ENCODE assay signal across 16 cellular contexts in genomic region chr11:72221386-72221785, GRCh38. TPM values are rescaled to one million over a fixed set of nuclear protein-coding genes. Genes with fewer than 3 reads are reported as not detected.
DNase-seq lines count a peak whose midpoint lies in the region; ATAC-seq, FAIRE-seq and TF ChIP-seq lines count a peak whose summit lies in the region.
"Had no signal": no experiment of that assay in that cellular context is flagged by ENCODE, and none has a peak within 500 bp of the region (broad histone marks: within the 10 kb centered on the region; RNA-seq: fewer than 3 reads in every experiment).

No MANE protein-coding gene starts in this region.

- no peak overlapping the region for H4K5ac ChIP-seq in H1 (ENCODE audit: insufficient read length, low read depth, low read length)

- no peak overlapping the region for H2AFZ ChIP-seq in H1 (ENCODE audit: low read length)

- CTCF ChIA-PET in H1 (lab: Charles Lee; ENCODE audit: partially characterized antibody): interaction anchor here (0.9 to 2.1 kb wide), 7 partner anchors 9 to 106 kb away, joined by 3 to 9 read pairs (median 4); no protein-coding TSS in a partner anchor

- peaks cover 74% of the 10 kb centered on the region for H3K4me1 Mint-ChIP-seq in stimulated activated memory B cell treated with anti-CD40 and anti-IgM and Interleukin-4, amounts not matched to agents 10 μg/mL and 1 μg/mL and 100 μg/mL, for 72 hours

- no peak for ATAC-seq in stimulated activated memory B cell treated with anti-CD40 and anti-IgM and Interleukin-4, amounts not matched to agents 10 μg/mL and 1 μg/mL and 100 μg/mL, for 72 hours
- no peak for ATAC-seq in HG02981 (IDR thresholded peaks at IDR 0.05; ENCODE audit: unreplicated experiment)
- ATAC-seq: esophagus mucosa, lower lobe of right lung had no signal

- TF ChIP-seq CTCF in H1 (IDR thresholded peaks at IDR 0.05; ENCODE audit: control extremely low read depth in 1 of 3, insufficient read depth in 1 of 3, low read depth in 1 of 3, low read length in 3 of 3): no peak

- no peak overlapping the region for H3K23ac ChIP-seq in H1 (ENCODE audit: insufficient read length)

- H3K4me2 ChIP-seq in H1 (ENCODE audit: insufficient read depth in 1 of 2, low read depth in 2 of 2, low read length in 2 of 2): no peak overlapping the region

- H3K36me3 ChIP-seq in H1 (ENCODE audit: control insufficient read depth in 2 of 4, insufficient read depth in 4 of 4, low read length in 3 of 4): no peaks in the 10 kb centered on the region
- 0 out of 2 replicates have a peak, but pooled peaks cover 2% of the 10 kb centered on the region for H3K36me3 ChIP-seq in SJCRH30
- H3K36me3 ChIP-seq: lower lobe of right lung, uterus had no signal

- peaks cover 15% of the 10 kb centered on the region for H3K23me2 ChIP-seq in H1 (ENCODE audit: low read depth, low read length)

- H3K27me3 Mint-ChIP-seq in stimulated activated memory B cell treated with anti-CD40 and anti-IgM and Interleukin-4, amounts not matched to agents 10 μg/mL and 1 μg/mL and 100 μg/mL, for 72 hours: no peaks in the 10 kb centered on the region

- H4K8ac ChIP-seq in H1 (ENCODE audit: extremely low read depth, insufficient read depth, low read length): no peak overlapping the region

- H3K9me3 Mint-ChIP-seq in stimulated activated memory B cell treated with anti-CD40 and anti-IgM and Interleukin-4, amounts not matched to agents 10 μg/mL and 1 μg/mL and 100 μg/mL, for 72 hours: no peaks in the 10 kb centered on the region
- H3K9me3 Mint-ChIP-seq: activated naive CD4-positive, alpha-beta T cell treated with anti-CD3 and anti-CD28 coated beads, Interleukin-2, amount 50 U/mL, for 24 hours had no signal

- no peak overlapping the region for H2BK120ac ChIP-seq in H1 (replicated peaks; ENCODE audit: low read depth, low read length)

- POLR2A ChIA-PET in H1 (lab: Charles Lee; ENCODE audit: partially characterized antibody): interaction anchor here (0.9 to 9.9 kb wide), 3 partner anchors 13 to 22 kb away, joined by 4 to 160 read pairs (median 15); partner anchors contain the start of gene PHOX2A

- no peak overlapping the region for H2BK5ac ChIP-seq in H1 (ENCODE audit: low read depth, low read length)

- H3K4me1 ChIP-seq in H1 (replicated peaks in 1 of 4; ENCODE audit: control insufficient read depth in 3 of 4, insufficient read depth in 4 of 4, low read length in 3 of 4): peaks cover 10 to 11% (median 11%) of the 10 kb centered on the region in 4 experiments; a peak in 6 of 7 replicates
- peaks cover 9% of the 10 kb centered on the region for H3K4me1 ChIP-seq in SJCRH30

- H3K4me3 Mint-ChIP-seq in stimulated activated memory B cell treated with anti-CD40 and anti-IgM and Interleukin-4, amounts not matched to agents 10 μg/mL and 1 μg/mL and 100 μg/mL, for 72 hours: peak overlapping the region; percentile 59

- H3K79me2 ChIP-seq in H1 (ENCODE audit: control insufficient read depth in 1 of 2, insufficient read depth in 2 of 2, low read length in 2 of 2): peaks cover 0 to 11% of the 10 kb centered on the region in 2 experiments; a peak in 2 of 4 replicates

- peaks cover 0 to 3% of the 10 kb centered on the region in 2 experiments for H4K20me1 ChIP-seq in H1 (replicated peaks in 1 of 2; ENCODE audit: control insufficient read depth in 1 of 2, insufficient read depth in 2 of 2, low read length in 2 of 2)

- H3K18ac ChIP-seq in H1 (ENCODE audit: extremely low read depth, low read length): no peak overlapping the region; the same call in 1 of the 2 replicates

- TF ChIP-seq RAD21 in H1 (IDR thresholded peaks at IDR 0.05 in 1 of 2, conservative IDR thresholded peaks at IDR 0.05 in 1 of 2; ENCODE audit: low read depth in 2 of 2, low read length in 2 of 2): no peak

- no peak overlapping the region for H3K4me3 ChIP-seq in H1 (ENCODE audit: extremely low read depth in 1 of 4, insufficient read depth in 2 of 4, low read depth in 3 of 4, low read length in 4 of 4)
- no peak overlapping the region for H3K4me3 ChIP-seq in SJCRH30
- H3K4me3 ChIP-seq: lower lobe of right lung, uterus had no signal

- no peak overlapping the region for H2BK12ac ChIP-seq in H1 (ENCODE audit: low read depth, low read length)

- no peak overlapping the region for H4K91ac ChIP-seq in H1 (replicated peaks; ENCODE audit: insufficient read length, low read length)

- no peak overlapping the region for H3K56ac ChIP-seq in H1 (replicated peaks; ENCODE audit: insufficient read length, low read depth, low read length)

- H2AK5ac ChIP-seq in H1 (ENCODE audit: low read depth, low read length): no peak overlapping the region

- H3K27me3 ChIP-seq in H1 (replicated peaks in 1 of 4; ENCODE audit: control insufficient read depth in 3 of 4, extremely low read depth in 1 of 4, insufficient read depth in 3 of 4, low read length in 3 of 4) (no peaks in the 10 kb centered on the region; a peak in 2 of 7 replicates), SJCRH30 (no peaks in the 10 kb centered on the region)
- H3K27me3 ChIP-seq: uterus had no signal

- no peaks in the 10 kb centered on the region for H3K36me3 Mint-ChIP-seq in stimulated activated memory B cell treated with anti-CD40 and anti-IgM and Interleukin-4, amounts not matched to agents 10 μg/mL and 1 μg/mL and 100 μg/mL, for 72 hours
- H3K36me3 Mint-ChIP-seq: activated naive CD4-positive, alpha-beta T cell treated with anti-CD3 and anti-CD28 coated beads, Interleukin-2, amount 50 U/mL, for 24 hours had no signal

- H3K79me1 ChIP-seq in H1 (ENCODE audit: low read depth, low read length): peaks cover 3% of the 10 kb centered on the region

- WGBS in H1 (ENCODE audit: extremely low coverage in 1 of 2, insufficient coverage in 1 of 2, insufficient read length in 1 of 2, insufficient replicate concordance in 2 of 2, low coverage in 1 of 2, low lambda C conversion rate in 2 of 2, missing lambda C conversion rate in 1 of 2), 2 experiments: 95% methylated on average over 6 of the region's 6 CpGs; no CpG with 5 or more reads in 1 of the 2 experiments

- H3K27ac ChIP-seq in H1 (ENCODE audit: low read depth, low read length) (no peak overlapping the region), SJCRH30 (no peak overlapping the region)

- TF ChIP-seq POLR2A in H1 (IDR thresholded peaks at IDR 0.05; ENCODE audit: control extremely low read depth in 1 of 2, low read depth in 2 of 2, low read length in 2 of 2): no peak

- no peak for FAIRE-seq in H1 (lab: Jason Lieb, UNC)

- H3K27ac Mint-ChIP-seq in stimulated activated memory B cell treated with anti-CD40 and anti-IgM and Interleukin-4, amounts not matched to agents 10 μg/mL and 1 μg/mL and 100 μg/mL, for 72 hours: peak overlapping the region; percentile 98
- H3K27ac Mint-ChIP-seq: activated naive CD4-positive, alpha-beta T cell treated with anti-CD3 and anti-CD28 coated beads, Interleukin-2, amount 50 U/mL, for 24 hours had no signal

- peak; percentile 62 for DNase-seq in activated effector memory CD4-positive, alpha-beta T cell treated with anti-CD3 and anti-CD28 coated beads, Interleukin-2, amount 50 U/mL, for 16 hours
- DNase-seq in activated effector memory CD4-positive, alpha-beta T cell treated with Interleukin-2 at 50 U/mL for 16 hours: no peak
- peak; percentile 73 for DNase-seq in MV-4-11 (lab: John Stamatoyannopoulos, UW)
- peak in 1 of 2 experiments; percentile 35 for DNase-seq in H1 (ENCODE audit: low read depth in 1 of 2, low spot score in 2 of 2)
- DNase-seq in glomerular visceral epithelial cell (ENCODE audit: extremely low spot score): no peak
- no peak for DNase-seq in SJCRH30
- DNase-seq: central memory CD4-positive, alpha-beta T cell; lower lobe of right lung; NCI-H446; T-helper 9 cell; uterus had no signal

- no peak overlapping the region for H3K14ac ChIP-seq in H1 (ENCODE audit: insufficient read length)

- H2BK15ac ChIP-seq in H1 (ENCODE audit: low read length): peak overlapping the region; percentile 90; the same call in 1 of the 2 replicates

- no peaks in the 10 kb centered on the region for H3K9me3 ChIP-seq in H1 (ENCODE audit: insufficient read depth in 2 of 2, low read depth in 1 of 2, low read length in 1 of 2)
- no peaks in the 10 kb centered on the region for H3K9me3 ChIP-seq in SJCRH30 (replicated peaks)
- H3K9me3 ChIP-seq: lower lobe of right lung, uterus had no signal

- no peak for TF ChIP-seq EP300 in H1 (IDR thresholded peaks at IDR 0.05; ENCODE audit: borderline replicate concordance in 1 of 2, low read depth in 2 of 2, low read length in 2 of 2)

- H3K4ac ChIP-seq in H1 (replicated peaks; ENCODE audit: insufficient read length, low read depth, low read length): no peak overlapping the region

- H2BK20ac ChIP-seq in H1 (ENCODE audit: low read length): peak overlapping the region; percentile 40; the same call in 1 of the 2 replicates

- no peak overlapping the region for H3K9ac ChIP-seq in H1 (replicated peaks in 1 of 4; ENCODE audit: extremely low read depth in 1 of 4, low read depth in 3 of 4, low read length in 3 of 4)

RNA-seq across cellular contexts. Expression of gene INPPL1, which starts 3.2 kb away (rescaled TPM):
- total RNA-seq in H1 (2021; fragmentation: NEBNext Ultra II Directional; extraction: Animal tissue kit (Norgen Biotek cat#: 25700)): 79.1 and 79.5 TPM in 2 replicates
- polyA plus RNA-seq in H1 (2011; rRNA removed): 54.5 and 91.4 TPM in 2 replicates
- 56.9 TPM for polyA plus RNA-seq in H1 (2011; cell fraction: cytosol; rRNA removed)
- 457 TPM for polyA plus RNA-seq in H1 (2011; cell fraction: nucleus; rRNA removed)
- polyA plus RNA-seq in H1 (2012, experiment 1 of 2): 66.1 to 85.4 TPM (median 76.6 TPM) in 4 replicates
- 45.7 TPM for polyA plus RNA-seq in H1 (2012, experiment 2 of 2)
- polyA plus RNA-seq in H1 (2013, experiment 1 of 2): 40.8 TPM
- 35.4 TPM for polyA plus RNA-seq in H1 (2013, experiment 2 of 2)
- 97.0 and 112 TPM in 2 replicates for polyA minus RNA-seq in H1 (2011; rRNA and poly(A)+ RNA removed)
- polyA minus RNA-seq in H1 (2011; cell fraction: cytosol; rRNA and poly(A)+ RNA removed): 77.8 TPM
- 191 TPM for polyA minus RNA-seq in H1 (2011; cell fraction: nucleus; rRNA and poly(A)+ RNA removed)
- 141 and 168 TPM in 2 replicates for total RNA-seq in SJCRH30 (2014; rRNA removed; shearing (Covaris generic))

RNA-seq across cellular contexts. Expression of gene FOLR2, which starts 4.8 kb away (rescaled TPM):
- total RNA-seq in H1 (2021; fragmentation: NEBNext Ultra II Directional; extraction: Animal tissue kit (Norgen Biotek cat#: 25700)): not detected in 2 replicates
- not detected in 2 replicates for polyA plus RNA-seq in H1 (2011; rRNA removed)
- polyA plus RNA-seq in H1 (2011; cell fraction: cytosol; rRNA removed): not detected
- polyA plus RNA-seq in H1 (2011; cell fraction: nucleus; rRNA removed): not detected
- not detected in 4 replicates for polyA plus RNA-seq in H1 (2012, experiment 1 of 2)
- polyA plus RNA-seq in H1 (2012, experiment 2 of 2): not detected
- polyA plus RNA-seq in H1 (2013, experiment 1 of 2): not detected
- not detected for polyA plus RNA-seq in H1 (2013, experiment 2 of 2)
- polyA minus RNA-seq in H1 (2011; rRNA and poly(A)+ RNA removed): not detected in 2 replicates
- not detected for polyA minus RNA-seq in H1 (2011; cell fraction: cytosol; rRNA and poly(A)+ RNA removed)
- polyA minus RNA-seq in H1 (2011; cell fraction: nucleus; rRNA and poly(A)+ RNA removed): not detected
- not detected in 2 replicates for total RNA-seq in SJCRH30 (2014; rRNA removed; shearing (Covaris generic))
- total RNA-seq: RPMI7951 had no signal

RNA-seq across cellular contexts. Expression of gene PHOX2A, which starts 22.6 kb away (rescaled TPM):
- total RNA-seq in H1 (2021; fragmentation: NEBNext Ultra II Directional; extraction: Animal tissue kit (Norgen Biotek cat#: 25700)): 0.19 TPM in 1 of 2 replicates, not detected in the other
- 0.67 and 0.94 TPM in 2 replicates for polyA plus RNA-seq in H1 (2011; rRNA removed)
- 0.21 TPM for polyA plus RNA-seq in H1 (2011; cell fraction: cytosol; rRNA removed)
- polyA plus RNA-seq in H1 (2011; cell fraction: nucleus; rRNA removed): 0.43 TPM
- polyA plus RNA-seq in H1 (2012, experiment 1 of 2): 0.36 to 0.66 TPM (median 0.64 TPM) in 3 of 4 replicates, not detected in the other
- polyA plus RNA-seq in H1 (2012, experiment 2 of 2): 0.46 TPM
- 0.12 TPM for polyA plus RNA-seq in H1 (2013, experiment 1 of 2)
- 0.06 TPM for polyA plus RNA-seq in H1 (2013, experiment 2 of 2)
- 1.0 TPM in 1 of 2 replicates, not detected in the other for polyA minus RNA-seq in H1 (2011; rRNA and poly(A)+ RNA removed)
- polyA minus RNA-seq in H1 (2011; cell fraction: cytosol; rRNA and poly(A)+ RNA removed): not detected
- polyA minus RNA-seq in H1 (2011; cell fraction: nucleus; rRNA and poly(A)+ RNA removed): 0.80 TPM
- not detected in 2 replicates for total RNA-seq in SJCRH30 (2014; rRNA removed; shearing (Covaris generic))
- total RNA-seq: esophagus mucosa, lower lobe of right lung, RPMI7951, uterus had no signal

RNA-seq across cellular contexts. Expression of gene FOLR1, which starts 29.4 kb away (rescaled TPM):
- total RNA-seq in H1 (2021; fragmentation: NEBNext Ultra II Directional; extraction: Animal tissue kit (Norgen Biotek cat#: 25700)): 0.55 TPM in 1 of 2 replicates, not detected in the other
- 1.3 and 1.9 TPM in 2 replicates for polyA plus RNA-seq in H1 (2011; rRNA removed)
- polyA plus RNA-seq in H1 (2011; cell fraction: cytosol; rRNA removed): 1.7 TPM
- polyA plus RNA-seq in H1 (2011; cell fraction: nucleus; rRNA removed): 0.77 TPM
- 0.82 to 1.1 TPM (median 0.85 TPM) in 4 replicates for polyA plus RNA-seq in H1 (2012, experiment 1 of 2)
- 1.0 TPM for polyA plus RNA-seq in H1 (2012, experiment 2 of 2)
- polyA plus RNA-seq in H1 (2013, experiment 1 of 2): 0.75 TPM
- 0.79 TPM for polyA plus RNA-seq in H1 (2013, experiment 2 of 2)
- 0.22 and 0.66 TPM in 2 replicates for polyA minus RNA-seq in H1 (2011; rRNA and poly(A)+ RNA removed)
- polyA minus RNA-seq in H1 (2011; cell fraction: cytosol; rRNA and poly(A)+ RNA removed): 2.8 TPM
- polyA minus RNA-seq in H1 (2011; cell fraction: nucleus; rRNA and poly(A)+ RNA removed): 1.6 TPM
- total RNA-seq in SJCRH30 (2014; rRNA removed; shearing (Covaris generic)): 0.56 and 0.77 TPM in 2 replicates
- total RNA-seq: RPMI7951 had no signal

Comparison
In these comparisons a context has a peak if more than half of its experiments do, and no peak if none do; other contexts are left out.
1. DNase-seq: peak in activated effector memory CD4-positive, alpha-beta T cell treated with anti-CD3 and anti-CD28 coated beads, Interleukin-2, amount 50 U/mL, for 16 hours (single experiment) and MV-4-11 (single experiment); none in activated effector memory CD4-positive, alpha-beta T cell treated with Interleukin-2 at 50 U/mL for 16 hours (single experiment), glomerular visceral epithelial cell (single experiment) and SJCRH30 (0 of 2).